8 cellular contexts compared by ENCODE assay signal in genomic region chr16:726438-727290, GRCh38. TPM values are rescaled to one million over a fixed set of nuclear protein-coding genes. Genes with fewer than 3 reads are reported as not detected.
A peak's percentile ranks its signal among the peaks of the same experiment; 100 is the strongest.
DNase-seq lines count a peak whose midpoint lies in the region; ATAC-seq and TF ChIP-seq lines count a peak whose summit lies in the region.

TSS of gene CCDC78 (minus strand) at chr16:726443. CDS start at chr16:726367, 76 bp downstream.
TSS of gene HAGHL (plus strand) at chr16:727106. CDS start at chr16:727510, 404 bp downstream.

- H3K4me3 ChIP-seq in fibroblast of pulmonary artery (replicated peaks; ENCODE audit: low read depth, low read length) = peak within 1 kb of the TSS; percentile 65

- TF ChIP-seq CTCF in fibroblast of pulmonary artery (IDR thresholded peaks at IDR 0.05; ENCODE audit: low read length, missing control alignments) (no peak), neural crest cell (conservative IDR thresholded peaks at IDR 0.05) (no peak), type B pancreatic cell (conservative IDR thresholded peaks at IDR 0.05) (no peak)

- TF ChIP-seq POLR2A in GM18505 (IDR thresholded peaks at IDR 0.05; ENCODE audit: borderline replicate concordance, extremely low read depth, insufficient read depth, insufficient read length) = peak; percentile 22

- ATAC-seq in GM18505 (IDR thresholded peaks at IDR 0.05; ENCODE audit: unreplicated experiment) = no peak

- H3K4me1 Mint-ChIP-seq in activated T-helper 1 cell treated with anti-CD3 and anti-CD28 coated beads, Interleukin-12 subunit alpha, Interleukin-12 subunit beta, Interleukin-2, Interleukin-4 antibody, amounts not matched to agents 30 ng/mL and 10 ng/mL and 1 ng/mL, durations not matched to agents 14 hours and 24 hours and 36 hours (ENCODE audit: low read depth) = no peaks in the 10 kb centered on the region
- H3K4me1 Mint-ChIP-seq in neural crest cell (no peaks in the 10 kb centered on the region), type B pancreatic cell (ENCODE audit: unreplicated experiment) (no peaks in the 10 kb centered on the region)

- H3K4me3 Mint-ChIP-seq in activated T-helper 1 cell treated with anti-CD3 and anti-CD28 coated beads, Interleukin-12 subunit alpha, Interleukin-12 subunit beta, Interleukin-2, Interleukin-4 antibody, amounts not matched to agents 30 ng/mL and 10 ng/mL and 1 ng/mL, durations not matched to agents 14 hours and 24 hours and 36 hours = peak within 1 kb of the TSS; percentile 75
- peak within 1 kb of the TSS; percentile 83 for H3K4me3 Mint-ChIP-seq in neural crest cell
- H3K4me3 Mint-ChIP-seq in type B pancreatic cell = peak within 1 kb of the TSS; percentile 74

- no peak within 1 kb of the TSS for H3K27ac Mint-ChIP-seq in activated T-helper 1 cell treated with anti-CD3 and anti-CD28 coated beads, Interleukin-12 subunit alpha, Interleukin-12 subunit beta, Interleukin-2, Interleukin-4 antibody, amounts not matched to agents 30 ng/mL and 10 ng/mL and 1 ng/mL, durations not matched to agents 14 hours and 24 hours and 36 hours
- H3K27ac Mint-ChIP-seq in neural crest cell (ENCODE audit: unreplicated experiment) = no peak within 1 kb of the TSS
- peak within 1 kb of the TSS; percentile 46 for H3K27ac Mint-ChIP-seq in type B pancreatic cell

- H3K36me3 Mint-ChIP-seq in activated T-helper 1 cell treated with anti-CD3 and anti-CD28 coated beads, Interleukin-12 subunit alpha, Interleukin-12 subunit beta, Interleukin-2, Interleukin-4 antibody, amounts not matched to agents 30 ng/mL and 10 ng/mL and 1 ng/mL, durations not matched to agents 14 hours and 24 hours and 36 hours (ENCODE audit: low read depth) = no peaks in the 10 kb centered on the region
- H3K36me3 Mint-ChIP-seq in neural crest cell (ENCODE audit: low read depth) (no peaks in the 10 kb centered on the region), type B pancreatic cell (no peaks in the 10 kb centered on the region)

- DNase-seq in 8988T (peak; percentile 88), NCI-H82 (lab: John Stamatoyannopoulos, UW) (peak; percentile 81), fibroblast of pulmonary artery (ENCODE audit: low read depth) (peak; percentile 32), neural crest cell (ENCODE audit: low read depth, low spot score) (no peak), type B pancreatic cell (ENCODE audit: extremely low spot score, unreplicated experiment) (no peak), SHP77 treated with DMSO at 0.1 percent for 48 hours (lab: John Stamatoyannopoulos, UW) (no peak)
- peak; percentile 38 for DNase-seq in activated T-helper 1 cell treated with anti-CD3 and anti-CD28 coated beads, Interleukin-12 subunit alpha, Interleukin-12 subunit beta, Interleukin-2, Interleukin-4 antibody, amounts not matched to agents 30 ng/mL and 10 ng/mL and 1 ng/mL, durations not matched to agents 14 hours and 24 hours and 36 hours (ENCODE audit: low spot score)

- intact Hi-C loops in activated T-helper 1 cell treated with anti-CD3 and anti-CD28 coated beads, Interleukin-12 subunit alpha, Interleukin-12 subunit beta, Interleukin-2, Interleukin-4 antibody, amounts not matched to agents 30 ng/mL and 10 ng/mL and 1 ng/mL, durations not matched to agents 14 hours and 24 hours and 36 hours (cut with micrococcal nuclease) = no loop called here

- no peaks in the 10 kb centered on the region for H3K9me3 Mint-ChIP-seq in activated T-helper 1 cell treated with anti-CD3 and anti-CD28 coated beads, Interleukin-12 subunit alpha, Interleukin-12 subunit beta, Interleukin-2, Interleukin-4 antibody, amounts not matched to agents 30 ng/mL and 10 ng/mL and 1 ng/mL, durations not matched to agents 14 hours and 24 hours and 36 hours
- no peaks in the 10 kb centered on the region for H3K9me3 Mint-ChIP-seq in neural crest cell
- no peaks in the 10 kb centered on the region for H3K9me3 Mint-ChIP-seq in type B pancreatic cell

- peaks cover 3% of the 10 kb centered on the region for H3K27me3 Mint-ChIP-seq in activated T-helper 1 cell treated with anti-CD3 and anti-CD28 coated beads, Interleukin-12 subunit alpha, Interleukin-12 subunit beta, Interleukin-2, Interleukin-4 antibody, amounts not matched to agents 30 ng/mL and 10 ng/mL and 1 ng/mL, durations not matched to agents 14 hours and 24 hours and 36 hours (ENCODE audit: insufficient read depth)
- H3K27me3 Mint-ChIP-seq in neural crest cell (ENCODE audit: low read depth) (peaks cover 6% of the 10 kb centered on the region), type B pancreatic cell (no peaks in the 10 kb centered on the region)

RNA-seq across cellular contexts. Expression of gene CCDC78, which starts in this region (rescaled TPM):
- 5.8 and 7.8 TPM in 2 replicates for total RNA-seq in activated T-helper 1 cell treated with anti-CD3 and anti-CD28 coated beads, Interleukin-12 subunit alpha, Interleukin-12 subunit beta, Interleukin-2, Interleukin-4 antibody, amounts not matched to agents 30 ng/mL and 10 ng/mL and 1 ng/mL, durations not matched to agents 14 hours and 24 hours and 36 hours
- total RNA-seq in neural crest cell (7.0 and 7.2 TPM in 2 replicates), type B pancreatic cell (ENCODE audit: low replicate concordance) (1.2 and 3.9 TPM in 2 replicates)

RNA-seq across cellular contexts. Expression of gene HAGHL, which starts in this region (rescaled TPM):
- 15.8 and 19.1 TPM in 2 replicates for total RNA-seq in activated T-helper 1 cell treated with anti-CD3 and anti-CD28 coated beads, Interleukin-12 subunit alpha, Interleukin-12 subunit beta, Interleukin-2, Interleukin-4 antibody, amounts not matched to agents 30 ng/mL and 10 ng/mL and 1 ng/mL, durations not matched to agents 14 hours and 24 hours and 36 hours
- total RNA-seq in neural crest cell (15.0 and 15.4 TPM in 2 replicates), type B pancreatic cell (ENCODE audit: low replicate concordance) (5.6 and 8.5 TPM in 2 replicates)

Comparison
In these comparisons a context has a peak if more than half of its experiments do, and no peak if none do; other contexts are left out.
1. DNase-seq: peak in 8988T (single experiment), NCI-H82 (single experiment), activated T-helper 1 cell treated with anti-CD3 and anti-CD28 coated beads, Interleukin-12 subunit alpha, Interleukin-12 subunit beta, Interleukin-2, Interleukin-4 antibody, amounts not matched to agents 30 ng/mL and 10 ng/mL and 1 ng/mL, durations not matched to agents 14 hours and 24 hours and 36 hours (single experiment) and fibroblast of pulmonary artery (single experiment); none in neural crest cell (single experiment), type B pancreatic cell (single experiment) and SHP77 treated with DMSO at 0.1 percent for 48 hours (single experiment).
2. Peak in every context shown above with its lines, with median percentiles within 50 percentile points of each other: H3K4me3 Mint-ChIP-seq.